In the genomic region with DNA sequence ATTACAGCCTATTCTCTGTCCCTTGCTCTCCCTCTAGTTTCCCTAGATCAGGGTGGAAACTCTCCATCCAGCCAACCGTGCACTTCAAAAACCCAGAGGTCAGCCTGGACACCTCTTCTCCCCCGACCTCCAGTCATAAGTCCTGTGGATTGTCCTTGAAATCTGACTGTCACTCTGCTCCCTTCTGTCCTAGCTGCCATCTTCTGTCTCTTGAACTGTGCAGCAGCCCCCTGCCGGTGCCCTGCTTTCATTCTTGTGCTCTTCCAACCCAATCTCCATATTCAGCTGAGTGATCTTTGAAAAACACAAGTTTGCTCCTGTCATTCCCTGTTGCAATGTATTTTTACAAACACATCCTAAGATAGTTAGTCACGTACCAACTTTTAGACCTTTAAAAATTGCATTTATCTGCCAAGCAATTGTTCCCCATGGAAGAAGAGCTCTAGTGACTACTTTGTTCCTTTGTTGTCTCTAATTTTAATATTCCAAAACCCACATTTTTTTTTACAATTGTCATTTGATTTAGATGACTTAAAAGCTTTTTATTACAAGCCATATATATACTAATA, we compare ENCODE assay signal across 2 cellular contexts.
TF ChIP-seq lines count a peak whose summit lies in the region.

No MANE protein-coding gene starts in this region.

TF ChIP-seq in SK-N-SH, 30 proteins besides CTCF, POLR2A, EP300 and RAD21 (continued from another document):
- TF ChIP-seq, protein P1, sequence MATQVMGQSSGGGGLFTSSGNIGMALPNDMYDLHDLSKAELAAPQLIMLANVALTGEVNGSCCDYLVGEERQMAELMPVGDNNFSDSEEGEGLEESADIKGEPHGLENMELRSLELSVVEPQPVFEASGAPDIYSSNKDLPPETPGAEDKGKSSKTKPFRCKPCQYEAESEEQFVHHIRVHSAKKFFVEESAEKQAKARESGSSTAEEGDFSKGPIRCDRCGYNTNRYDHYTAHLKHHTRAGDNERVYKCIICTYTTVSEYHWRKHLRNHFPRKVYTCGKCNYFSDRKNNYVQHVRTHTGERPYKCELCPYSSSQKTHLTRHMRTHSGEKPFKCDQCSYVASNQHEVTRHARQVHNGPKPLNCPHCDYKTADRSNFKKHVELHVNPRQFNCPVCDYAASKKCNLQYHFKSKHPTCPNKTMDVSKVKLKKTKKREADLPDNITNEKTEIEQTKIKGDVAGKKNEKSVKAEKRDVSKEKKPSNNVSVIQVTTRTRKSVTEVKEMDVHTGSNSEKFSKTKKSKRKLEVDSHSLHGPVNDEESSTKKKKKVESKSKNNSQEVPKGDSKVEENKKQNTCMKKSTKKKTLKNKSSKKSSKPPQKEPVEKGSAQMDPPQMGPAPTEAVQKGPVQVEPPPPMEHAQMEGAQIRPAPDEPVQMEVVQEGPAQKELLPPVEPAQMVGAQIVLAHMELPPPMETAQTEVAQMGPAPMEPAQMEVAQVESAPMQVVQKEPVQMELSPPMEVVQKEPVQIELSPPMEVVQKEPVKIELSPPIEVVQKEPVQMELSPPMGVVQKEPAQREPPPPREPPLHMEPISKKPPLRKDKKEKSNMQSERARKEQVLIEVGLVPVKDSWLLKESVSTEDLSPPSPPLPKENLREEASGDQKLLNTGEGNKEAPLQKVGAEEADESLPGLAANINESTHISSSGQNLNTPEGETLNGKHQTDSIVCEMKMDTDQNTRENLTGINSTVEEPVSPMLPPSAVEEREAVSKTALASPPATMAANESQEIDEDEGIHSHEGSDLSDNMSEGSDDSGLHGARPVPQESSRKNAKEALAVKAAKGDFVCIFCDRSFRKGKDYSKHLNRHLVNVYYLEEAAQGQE (IDR thresholded peaks at IDR 0.05; ENCODE audit: low read depth, low read length) = no peak
- no peak for TF ChIP-seq YY1 (IDR thresholded peaks at IDR 0.05; ENCODE audit: low read depth)
- TF ChIP-seq, protein P2, sequence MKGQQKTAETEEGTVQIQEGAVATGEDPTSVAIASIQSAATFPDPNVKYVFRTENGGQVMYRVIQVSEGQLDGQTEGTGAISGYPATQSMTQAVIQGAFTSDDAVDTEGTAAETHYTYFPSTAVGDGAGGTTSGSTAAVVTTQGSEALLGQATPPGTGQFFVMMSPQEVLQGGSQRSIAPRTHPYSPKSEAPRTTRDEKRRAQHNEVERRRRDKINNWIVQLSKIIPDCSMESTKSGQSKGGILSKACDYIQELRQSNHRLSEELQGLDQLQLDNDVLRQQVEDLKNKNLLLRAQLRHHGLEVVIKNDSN (IDR thresholded peaks at IDR 0.05; ENCODE audit: borderline replicate concordance, low read depth) = no peak
- no peak for TF ChIP-seq TAF1 (IDR thresholded peaks at IDR 0.05; ENCODE audit: borderline replicate concordance, low read depth, low read length)
- TF ChIP-seq FOSL2 (IDR thresholded peaks at IDR 0.05; ENCODE audit: borderline replicate concordance, low read depth) = no peak
- TF ChIP-seq RCOR1 (IDR thresholded peaks at IDR 0.05; ENCODE audit: low read length) = no peak
- TF ChIP-seq NRF1 (IDR thresholded peaks at IDR 0.05; ENCODE audit: low read depth, low read length) = no peak
- TF ChIP-seq NFIC (IDR thresholded peaks at IDR 0.05; ENCODE audit: borderline replicate concordance) = no peak
- no peak for TF ChIP-seq GABPA (IDR thresholded peaks at IDR 0.05; ENCODE audit: low read depth)
- TF ChIP-seq GATA2 (CRISPR knock-in tag; IDR thresholded peaks at IDR 0.05) = no peak

TF ChIP-seq in SK-N-SH treated with all-trans-retinoic acid at 6 μM for 48 hours, 23 proteins besides CTCF, POLR2A, EP300 and RAD21 (continued from another document):
- TF ChIP-seq, protein P3, sequence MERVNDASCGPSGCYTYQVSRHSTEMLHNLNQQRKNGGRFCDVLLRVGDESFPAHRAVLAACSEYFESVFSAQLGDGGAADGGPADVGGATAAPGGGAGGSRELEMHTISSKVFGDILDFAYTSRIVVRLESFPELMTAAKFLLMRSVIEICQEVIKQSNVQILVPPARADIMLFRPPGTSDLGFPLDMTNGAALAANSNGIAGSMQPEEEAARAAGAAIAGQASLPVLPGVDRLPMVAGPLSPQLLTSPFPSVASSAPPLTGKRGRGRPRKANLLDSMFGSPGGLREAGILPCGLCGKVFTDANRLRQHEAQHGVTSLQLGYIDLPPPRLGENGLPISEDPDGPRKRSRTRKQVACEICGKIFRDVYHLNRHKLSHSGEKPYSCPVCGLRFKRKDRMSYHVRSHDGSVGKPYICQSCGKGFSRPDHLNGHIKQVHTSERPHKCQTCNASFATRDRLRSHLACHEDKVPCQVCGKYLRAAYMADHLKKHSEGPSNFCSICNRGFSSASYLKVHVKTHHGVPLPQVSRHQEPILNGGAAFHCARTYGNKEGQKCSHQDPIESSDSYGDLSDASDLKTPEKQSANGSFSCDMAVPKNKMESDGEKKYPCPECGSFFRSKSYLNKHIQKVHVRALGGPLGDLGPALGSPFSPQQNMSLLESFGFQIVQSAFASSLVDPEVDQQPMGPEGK (CRISPR knock-in tag; IDR thresholded peaks at IDR 0.05; ENCODE audit: borderline replicate concordance) = no peak
- TF ChIP-seq CSDC2 (CRISPR knock-in tag; IDR thresholded peaks at IDR 0.05) (no peak), BACH2 (CRISPR knock-in tag; IDR thresholded peaks at IDR 0.05; ENCODE audit: borderline replicate concordance) (no peak), GLIS3 (CRISPR knock-in tag; IDR thresholded peaks at IDR 0.05) (no peak), OSR1 (CRISPR knock-in tag; IDR thresholded peaks at IDR 0.05) (no peak), ZNF70 (CRISPR knock-in tag; IDR thresholded peaks at IDR 0.05) (no peak), ISL1 (CRISPR knock-in tag; IDR thresholded peaks at IDR 0.05) (no peak)
- TF ChIP-seq, protein P4, sequence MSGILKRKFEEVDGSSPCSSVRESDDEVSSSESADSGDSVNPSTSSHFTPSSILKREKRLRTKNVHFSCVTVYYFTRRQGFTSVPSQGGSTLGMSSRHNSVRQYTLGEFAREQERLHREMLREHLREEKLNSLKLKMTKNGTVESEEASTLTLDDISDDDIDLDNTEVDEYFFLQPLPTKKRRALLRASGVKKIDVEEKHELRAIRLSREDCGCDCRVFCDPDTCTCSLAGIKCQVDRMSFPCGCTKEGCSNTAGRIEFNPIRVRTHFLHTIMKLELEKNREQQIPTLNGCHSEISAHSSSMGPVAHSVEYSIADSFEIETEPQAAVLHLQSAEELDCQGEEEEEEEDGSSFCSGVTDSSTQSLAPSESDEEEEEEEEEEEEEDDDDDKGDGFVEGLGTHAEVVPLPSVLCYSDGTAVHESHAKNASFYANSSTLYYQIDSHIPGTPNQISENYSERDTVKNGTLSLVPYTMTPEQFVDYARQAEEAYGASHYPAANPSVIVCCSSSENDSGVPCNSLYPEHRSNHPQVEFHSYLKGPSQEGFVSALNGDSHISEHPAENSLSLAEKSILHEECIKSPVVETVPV (CRISPR knock-in tag; IDR thresholded peaks at IDR 0.05) = no peak
